ENCODE assay signal across 8 cellular contexts in the genomic region with DNA sequence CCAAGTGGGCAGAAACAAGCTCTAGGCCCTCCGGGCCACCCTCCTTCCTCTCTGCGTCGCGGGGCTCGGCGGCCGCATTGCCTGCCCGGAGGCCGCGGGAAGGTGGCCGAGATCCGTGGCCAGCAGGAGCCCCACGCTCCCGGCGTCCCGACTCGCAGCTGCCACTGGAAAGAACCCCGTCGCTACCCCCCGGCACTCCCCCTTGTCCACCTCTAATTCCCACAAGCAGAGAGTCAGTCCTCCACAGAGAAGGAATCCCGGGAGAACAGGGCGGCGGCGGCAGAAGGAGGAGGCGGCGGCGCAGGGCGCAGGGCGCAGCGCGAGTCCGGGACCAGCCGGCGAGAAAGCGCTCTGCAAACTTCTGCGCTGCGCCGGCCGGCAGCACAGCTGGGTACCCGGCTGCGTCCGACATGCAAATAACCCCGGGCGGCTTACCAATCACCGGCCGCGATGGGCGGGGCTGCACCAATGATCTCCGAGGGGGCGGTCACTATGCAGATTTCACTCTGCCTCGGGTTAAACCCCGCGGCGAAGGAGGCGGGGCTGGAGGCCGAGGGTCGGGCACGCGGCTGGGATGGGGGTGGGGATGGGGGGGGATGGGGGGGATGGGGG. TPM values are rescaled to one million over a fixed set of nuclear protein-coding genes. Genes with fewer than 3 reads are reported as not detected.
DNase-seq lines count a peak whose midpoint lies in the region; ATAC-seq and TF ChIP-seq lines count a peak whose summit lies in the region.

A gene (minus strand): TSS at position 365 of the 612 bp plus-strand sequence.

- peaks cover 15% of the 10 kb centered on the region for H3K36me3 Mint-ChIP-seq in activated CD4-positive, alpha-beta T cell treated with anti-CD3 and anti-CD28 coated beads, Interleukin-2, amount 10 ng/mL, durations not matched to agents 24 days and 14 days (ENCODE audit: low read depth)
- no peaks in the 10 kb centered on the region for H3K36me3 Mint-ChIP-seq in dendritic cell treated with granulocyte-macrophage colony-stimulating factor and Interleukin-4, amounts not matched to agents 40 ng/mL and 50 ng/mL, for 4 days (ENCODE audit: low read depth)

- peaks cover 0 to 19% (median 0%) of the 10 kb centered on the region in 4 donors for H3K4me1 ChIP-seq in right lobe of liver

- H3K4me3 Mint-ChIP-seq in activated CD4-positive, alpha-beta T cell treated with anti-CD3 and anti-CD28 coated beads, Interleukin-2, amount 10 ng/mL, durations not matched to agents 24 days and 14 days, result peak within 1 kb of the TSS; percentile 83
- H3K4me3 Mint-ChIP-seq in dendritic cell treated with granulocyte-macrophage colony-stimulating factor and Interleukin-4, amounts not matched to agents 40 ng/mL and 50 ng/mL, for 4 days, result peak within 1 kb of the TSS; percentile 83

- H3K27me3 Mint-ChIP-seq in activated CD4-positive, alpha-beta T cell treated with anti-CD3 and anti-CD28 coated beads, Interleukin-2, amount 10 ng/mL, durations not matched to agents 24 days and 14 days, result peaks cover 48% of the 10 kb centered on the region
- H3K27me3 Mint-ChIP-seq in dendritic cell treated with granulocyte-macrophage colony-stimulating factor and Interleukin-4, amounts not matched to agents 40 ng/mL and 50 ng/mL, for 4 days, result peaks cover 34% of the 10 kb centered on the region

- no peak for TF ChIP-seq CTCF in C4-2B (conservative IDR thresholded peaks at IDR 0.05)
- no peak for TF ChIP-seq CTCF in right lobe of liver (IDR thresholded peaks at IDR 0.05)

- H3K4me3 ChIP-seq in right lobe of liver, result peak within 1 kb of the TSS; percentile 68 to 86 (median 71)

- H3K27me3 ChIP-seq in right lobe of liver, result no peaks in the 10 kb centered on the region

- peak within 1 kb of the TSS; percentile 70 for H3K27ac Mint-ChIP-seq in activated CD4-positive, alpha-beta T cell treated with anti-CD3 and anti-CD28 coated beads, Interleukin-2, amount 10 ng/mL, durations not matched to agents 24 days and 14 days
- peak within 1 kb of the TSS; percentile 70 for H3K27ac Mint-ChIP-seq in dendritic cell treated with granulocyte-macrophage colony-stimulating factor and Interleukin-4, amounts not matched to agents 40 ng/mL and 50 ng/mL, for 4 days

- no peaks in the 10 kb centered on the region for H3K36me3 ChIP-seq in right lobe of liver

- no peaks in the 10 kb centered on the region for H3K9me3 ChIP-seq in right lobe of liver

- peak; percentile 92 to 99 for DNase-seq in NCI-H526 (lab: John Stamatoyannopoulos, UW)
- peak; percentile 99 for DNase-seq in activated CD4-positive, alpha-beta T cell treated with anti-CD3 and anti-CD28 coated beads, Interleukin-2, amount 10 ng/mL, durations not matched to agents 24 days and 14 days
- DNase-seq in right lobe of liver, result peak; percentile 98 to 99 (median 99)
- peak; percentile 97 for DNase-seq in stimulated activated CD4-positive, alpha-beta T cell treated with anti-CD3 and anti-CD28 coated beads, Interleukin-4, amount 100 ng/mL, for 24 hours

- intact Hi-C loops in activated CD4-positive, alpha-beta T cell treated with anti-CD3 and anti-CD28 coated beads, Interleukin-2, amount 10 ng/mL, durations not matched to agents 24 days and 14 days (cut with micrococcal nuclease), result loop anchor here (1.0 to 10.0 kb wide), 7 partner anchors 81 to 560 kb away; a partner anchor contains a TSS
- intact Hi-C loops in dendritic cell treated with granulocyte-macrophage colony-stimulating factor and Interleukin-4, amounts not matched to agents 40 ng/mL and 50 ng/mL, for 4 days (cut with micrococcal nuclease), result loop anchor here (2.0 to 10.0 kb wide), 3 partner anchors 103 to 307 kb away; a partner anchor contains a TSS
- intact Hi-C loops in right lobe of liver (cut with DNase I), result loop anchor here in 1 of 2 donors (5.0 kb wide), 1 partner anchor 185 kb away; no protein-coding TSS in a partner anchor

- peaks cover 27% of the 10 kb centered on the region for H3K4me1 Mint-ChIP-seq in activated CD4-positive, alpha-beta T cell treated with anti-CD3 and anti-CD28 coated beads, Interleukin-2, amount 10 ng/mL, durations not matched to agents 24 days and 14 days
- peaks cover 46% of the 10 kb centered on the region for H3K4me1 Mint-ChIP-seq in dendritic cell treated with granulocyte-macrophage colony-stimulating factor and Interleukin-4, amounts not matched to agents 40 ng/mL and 50 ng/mL, for 4 days (ENCODE audit: low read depth)

- H3K9me3 Mint-ChIP-seq in activated CD4-positive, alpha-beta T cell treated with anti-CD3 and anti-CD28 coated beads, Interleukin-2, amount 10 ng/mL, durations not matched to agents 24 days and 14 days, result no peaks in the 10 kb centered on the region
- H3K9me3 Mint-ChIP-seq in dendritic cell treated with granulocyte-macrophage colony-stimulating factor and Interleukin-4, amounts not matched to agents 40 ng/mL and 50 ng/mL, for 4 days, result no peaks in the 10 kb centered on the region

- peak; percentile 99 for TF ChIP-seq POLR2A in right lobe of liver (IDR thresholded peaks at IDR 0.05)

- ATAC-seq in GM19351 (IDR thresholded peaks at IDR 0.05; ENCODE audit: unreplicated experiment) (peak; percentile 92), HG03469 (IDR thresholded peaks at IDR 0.05; ENCODE audit: unreplicated experiment) (peak; percentile 82), right lobe of liver (peak; percentile 78 to 90 (median 84))

- peak within 1 kb of the TSS; percentile 69 for H3K27ac ChIP-seq in C4-2B
- H3K27ac ChIP-seq in right lobe of liver, result peak within 1 kb of the TSS; percentile 64 to 92 (median 77)

- under 1% methylated on average over 33 of the region's 59 CpGs for WGBS in right lobe of liver (ENCODE audit: insufficient coverage, low coverage, low lambda C conversion rate, missing lambda C conversion rate)

RNA-seq across cellular contexts. Expression of the gene that starts here (rescaled TPM):
- total RNA-seq in activated CD4-positive, alpha-beta T cell treated with anti-CD3 and anti-CD28 coated beads, Interleukin-2, amount 10 ng/mL, durations not matched to agents 24 days and 14 days, result 13.1 and 14.1 TPM in 2 replicates
- 10 to 100 TPM in 3 of 6 experiments, 1 to 10 TPM in 3; 6.0 to 14.9 (median 10.0) TPM for total RNA-seq in right lobe of liver

Comparison
In these comparisons a context has a peak if more than half of its experiments do, and no peak if none do; other contexts are left out.
1. Peak in every context shown above with its lines: DNase-seq, ATAC-seq, H3K4me3 ChIP-seq and H3K27ac ChIP-seq.